Comparison of ENCODE assay signal across 21 cellular contexts in genomic region chr5:27592231-27592630, GRCh38.
A peak's percentile ranks its signal among the peaks of the same experiment; 100 is the strongest.
DNase-seq lines count a peak whose midpoint lies in the region; ATAC-seq and TF ChIP-seq lines count a peak whose summit lies in the region.
"Had no signal": no experiment of that assay in that cellular context is flagged by ENCODE, and none has a peak within 500 bp of the region (broad histone marks: within the 10 kb centered on the region; RNA-seq: fewer than 3 reads in every experiment).

No MANE protein-coding gene starts in this region.

- H3K27ac Mint-ChIP-seq in activated T-helper 17 cell treated with anti-CD3 and anti-CD28 coated beads, Interleukin-2, amount 50 U/mL, for 72 hours, result no peak overlapping the region
- H3K27ac Mint-ChIP-seq in CD14-positive monocyte, result no peak overlapping the region
- H3K27ac Mint-ChIP-seq: activated CD4-positive, alpha-beta T cell treated with anti-CD3 and anti-CD28 coated beads, Interleukin-2, amount 10 ng/mL, durations not matched to agents 24 days and 14 days; stimulated activated naive CD8-positive, alpha-beta T cell treated with anti-CD3 and anti-CD28 coated beads, Interleukin-15, amount 100 ng/mL, for 72 hours had no signal

- peaks cover 7% of the 10 kb centered on the region; the same call in 1 of the 2 replicates for H3K4me1 ChIP-seq in PC-3 (ENCODE audit: insufficient read depth, low read length)
- H3K4me1 ChIP-seq: gastrocnemius medialis, left ventricle myocardium inferior, sigmoid colon, upper lobe of left lung had no signal

- H3K9me2 ChIP-seq in PC-3 (replicated peaks; ENCODE audit: low read length), result no peaks in the 10 kb centered on the region

- H3K79me2 ChIP-seq in PC-3 (ENCODE audit: low read length), result no peaks in the 10 kb centered on the region

- H3K4me2 ChIP-seq in PC-3 (ENCODE audit: low read length), result no peak overlapping the region

- H4K20me1 ChIP-seq in PC-3 (ENCODE audit: low read length), result no peaks in the 10 kb centered on the region

- POLR2A ChIA-PET in PC-3 (lab: Charles Lee; ENCODE audit: unreplicated experiment), result no interaction called here

- no peak overlapping the region for H3K4me3 ChIP-seq in PC-3 (ENCODE audit: low read length)
- no peak overlapping the region for H3K4me3 ChIP-seq in epithelial cell of proximal tubule (ENCODE audit: low read depth, low read length)
- H3K4me3 ChIP-seq: coronary artery, gastrocnemius medialis, left ventricle myocardium inferior, sigmoid colon, upper lobe of left lung had no signal

- H3K9ac ChIP-seq in PC-3 (ENCODE audit: low read length), result no peak overlapping the region

- no peak overlapping the region for H3K27ac ChIP-seq in PC-3 (ENCODE audit: low read length)
- H3K27ac ChIP-seq: coronary artery, gastrocnemius medialis, left ventricle myocardium inferior, sigmoid colon, upper lobe of left lung had no signal

- CTCF ChIA-PET in PC-3 (lab: Charles Lee), result interaction anchor here (0.6 kb wide), 1 partner anchor 35 kb away, joined by 3 read pairs; no protein-coding TSS in a partner anchor

- TF ChIP-seq CTCF in PC-3 (conservative IDR thresholded peaks at IDR 0.05; ENCODE audit: low read depth, low read length) (no peak), epithelial cell of proximal tubule (conservative IDR thresholded peaks at IDR 0.05; ENCODE audit: low read depth, low read length) (no peak), CD14-positive monocyte (IDR thresholded peaks at IDR 0.05) (no peak)

- no peaks in the 10 kb centered on the region for H3K27me3 ChIP-seq in PC-3 (ENCODE audit: low read length)
- H3K27me3 ChIP-seq: gastrocnemius medialis, sigmoid colon, upper lobe of left lung had no signal

- H3K9me3 Mint-ChIP-seq in activated T-helper 17 cell treated with anti-CD3 and anti-CD28 coated beads, Interleukin-2, amount 50 U/mL, for 72 hours, result peaks cover 11% of the 10 kb centered on the region
- H3K9me3 Mint-ChIP-seq in CD14-positive monocyte, result peaks cover 9 to 19% (median 11%) of the 10 kb centered on the region in 7 donors

- intact Hi-C loops in PC-3 (cut with micrococcal nuclease) (no loop called here), CD14-positive monocyte (cut with micrococcal nuclease) (no loop called here)

- H3K4me3 Mint-ChIP-seq in activated T-helper 17 cell treated with anti-CD3 and anti-CD28 coated beads, Interleukin-2, amount 50 U/mL, for 72 hours, result no peak overlapping the region
- no peak overlapping the region for H3K4me3 Mint-ChIP-seq in CD14-positive monocyte
- H3K4me3 Mint-ChIP-seq: activated CD4-positive, alpha-beta T cell treated with anti-CD3 and anti-CD28 coated beads, Interleukin-2, amount 10 ng/mL, durations not matched to agents 24 days and 14 days; stimulated activated naive CD8-positive, alpha-beta T cell treated with anti-CD3 and anti-CD28 coated beads, Interleukin-15, amount 100 ng/mL, for 72 hours had no signal

- peak; percentile 40 for DNase-seq in ELR (ENCODE audit: low read depth)
- peak; percentile 63 for DNase-seq in PC-3
- DNase-seq in epithelial cell of proximal tubule (ENCODE audit: low read depth), result peak; percentile 60
- DNase-seq in non-pigmented ciliary epithelial cell (ENCODE audit: low read depth), result peak; percentile 56
- DNase-seq in NCI-H510A (lab: John Stamatoyannopoulos, UW), result no peak
- no peak for DNase-seq in CD14-positive monocyte (ENCODE audit: low spot score)
- no peak for DNase-seq in activated CD4-positive, CD25-positive, alpha-beta regulatory T cell (lab: John Stamatoyannopoulos, UW)
- DNase-seq: activated CD4-positive, alpha-beta T cell treated with anti-CD3 and anti-CD28 coated beads, Interleukin-2, amount 10 ng/mL, durations not matched to agents 24 days and 14 days; activated effector memory CD4-positive, alpha-beta T cell treated with anti-CD3 and anti-CD28 coated beads, Interleukin-2, amount 50 U/mL, for 16 hours; amygdala; gastrocnemius medialis; KG1; left ventricle myocardium inferior; NCI-H1092 treated with DMSO at 0.1 percent for 48 hours; NCI-H2081 treated with DMSO at 0.1 percent for 48 hours; sigmoid colon; stimulated activated CD4-positive, alpha-beta T cell treated with anti-CD3 and anti-CD28 coated beads, Interleukin-2, amount 100 ng/mL, for 24 hours; stimulated activated naive CD8-positive, alpha-beta T cell treated with anti-CD3 and anti-CD28 coated beads, Interleukin-15, amount 100 ng/mL, for 72 hours; upper lobe of left lung had no signal

- no peaks in the 10 kb centered on the region for H3K36me3 Mint-ChIP-seq in activated T-helper 17 cell treated with anti-CD3 and anti-CD28 coated beads, Interleukin-2, amount 50 U/mL, for 72 hours (ENCODE audit: low read depth)
- no peaks in the 10 kb centered on the region for H3K36me3 Mint-ChIP-seq in CD14-positive monocyte

- no peaks in the 10 kb centered on the region for H3K9me3 ChIP-seq in PC-3 (ENCODE audit: low read length)
- H3K9me3 ChIP-seq: gastrocnemius medialis, upper lobe of left lung had no signal

- H2AFZ ChIP-seq in PC-3 (ENCODE audit: low read length), result no peak overlapping the region

- no peaks in the 10 kb centered on the region for H3K4me1 Mint-ChIP-seq in activated T-helper 17 cell treated with anti-CD3 and anti-CD28 coated beads, Interleukin-2, amount 50 U/mL, for 72 hours
- no peaks in the 10 kb centered on the region for H3K4me1 Mint-ChIP-seq in CD14-positive monocyte
- H3K4me1 Mint-ChIP-seq: activated CD4-positive, alpha-beta T cell treated with anti-CD3 and anti-CD28 coated beads, Interleukin-2, amount 10 ng/mL, durations not matched to agents 24 days and 14 days; stimulated activated naive CD8-positive, alpha-beta T cell treated with anti-CD3 and anti-CD28 coated beads, Interleukin-15, amount 100 ng/mL, for 72 hours had no signal

- peak; percentile 46 for ATAC-seq in PC-3
- no peak for ATAC-seq in activated T-helper 17 cell treated with anti-CD3 and anti-CD28 coated beads, Interleukin-2, amount 50 U/mL, for 72 hours (replicated peaks)
- ATAC-seq: gastrocnemius medialis; stimulated activated naive CD8-positive, alpha-beta T cell treated with anti-CD3 and anti-CD28 coated beads, Interleukin-15, amount 100 ng/mL, for 72 hours had no signal

- no peaks in the 10 kb centered on the region for H3K27me3 Mint-ChIP-seq in activated T-helper 17 cell treated with anti-CD3 and anti-CD28 coated beads, Interleukin-2, amount 50 U/mL, for 72 hours
- peaks cover 0 to 2% (median 0%) of the 10 kb centered on the region in 3 donors for H3K27me3 Mint-ChIP-seq in CD14-positive monocyte (ENCODE audit: low read depth in 3 of 3)
- H3K27me3 Mint-ChIP-seq: activated CD4-positive, alpha-beta T cell treated with anti-CD3 and anti-CD28 coated beads, Interleukin-2, amount 10 ng/mL, durations not matched to agents 24 days and 14 days; stimulated activated naive CD8-positive, alpha-beta T cell treated with anti-CD3 and anti-CD28 coated beads, Interleukin-15, amount 100 ng/mL, for 72 hours had no signal

- BruUV-seq in PC-3 (replicated peaks; lab: Mats Ljungman, UMichigan), result no TSS peak

- no peaks in the 10 kb centered on the region for H3K36me3 ChIP-seq in PC-3 (ENCODE audit: low read depth, low read length)
- H3K36me3 ChIP-seq: gastrocnemius medialis, left ventricle myocardium inferior, sigmoid colon, upper lobe of left lung had no signal

- H3F3A ChIP-seq in PC-3 (ENCODE audit: low read length, unreplicated experiment), result no peaks in the 10 kb centered on the region

Comparison
In these comparisons a context has a peak if more than half of its experiments do, and no peak if none do; other contexts are left out.
1. DNase-seq: peak in ELR (single experiment), PC-3 (single experiment), epithelial cell of proximal tubule (single experiment) and non-pigmented ciliary epithelial cell (single experiment); none in NCI-H510A (single experiment), CD14-positive monocyte (single experiment) and activated CD4-positive, CD25-positive, alpha-beta regulatory T cell (0 of 4).